16 cellular contexts compared by ENCODE assay signal in the genomic region with DNA sequence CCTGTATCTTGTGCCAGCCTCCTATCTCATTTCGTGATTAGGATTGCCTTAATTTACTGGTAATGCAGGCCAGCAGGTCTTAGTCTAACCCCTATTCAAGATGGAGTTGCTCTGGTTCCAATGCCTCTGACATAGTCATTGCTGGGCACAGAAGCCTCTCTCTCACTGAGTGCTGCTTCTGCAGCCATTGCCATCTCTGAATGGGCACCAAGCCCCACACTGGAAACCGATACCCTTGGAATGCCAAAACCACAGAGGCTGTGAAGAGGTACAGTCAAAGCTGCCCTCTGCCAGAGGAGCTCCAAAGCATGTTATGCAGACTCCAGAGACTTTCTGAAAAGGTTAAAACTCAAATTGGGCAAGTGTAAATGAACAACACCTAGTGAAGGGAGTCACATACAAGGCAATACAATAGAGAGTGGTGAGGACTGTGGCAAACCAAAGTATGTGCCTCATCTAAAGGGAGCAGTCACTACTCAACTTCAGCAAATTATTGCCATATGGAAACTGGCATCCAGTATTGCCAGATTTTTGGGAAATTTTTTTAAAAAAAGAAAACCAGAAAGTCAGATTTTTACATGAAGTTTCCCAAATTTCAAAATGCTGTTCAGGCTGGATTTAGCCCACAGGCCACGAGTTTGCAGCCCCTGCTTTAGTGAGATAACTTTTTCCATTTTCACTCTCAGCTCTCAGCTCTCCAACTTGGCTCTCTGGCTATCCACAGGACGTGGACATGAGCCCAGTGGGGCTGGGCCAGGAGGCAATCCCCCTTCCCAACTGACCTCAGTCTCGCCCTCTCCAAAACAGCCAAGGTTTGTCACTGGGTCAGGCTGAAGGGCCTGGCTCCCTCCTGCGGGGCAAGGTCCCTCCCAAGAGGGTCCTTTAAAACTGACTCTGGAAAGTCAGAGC. TPM values are rescaled to one million over a fixed set of nuclear protein-coding genes. Genes with fewer than 3 reads are reported as not detected.
DNase-seq lines count a peak whose midpoint lies in the region; ATAC-seq lines count a peak whose summit lies in the region.
"Had no signal": no experiment of that assay in that cellular context is flagged by ENCODE, and none has a peak within 500 bp of the region (broad histone marks: within the 10 kb centered on the region; RNA-seq: fewer than 3 reads in every experiment).

No MANE protein-coding gene starts in this region.

- WGBS in aorta, 2 donors = 21 to 24% methylated on average over 6 of the region's 6 CpGs

- H3K9ac ChIP-seq in rectal smooth muscle tissue (ENCODE audit: low read length) = no peak overlapping the region

- H3K27ac ChIP-seq in rectal smooth muscle tissue (ENCODE audit: low read depth, low read length) = peak overlapping the region; percentile 75
- H3K27ac ChIP-seq in aorta (ENCODE audit: low read depth in 1 of 2, low read length in 2 of 2) = peak overlapping the region in 1 of 2 donors; percentile 1

- H3K9me3 ChIP-seq in aorta (ENCODE audit: control insufficient read depth, low read length) = no peaks in the 10 kb centered on the region
- H3K9me3 ChIP-seq: A549 had no signal

- intact Hi-C loops in Right ventricle myocardium inferior (cut with DNase I) (no loop called here), cardiac septum (cut with DNase I) (no loop called here), left cardiac atrium (cut with DNase I) (no loop called here), aorta (cut with DNase I) (loop anchor here in 1 of 2 donors (10.0 kb wide), 1 partner anchor 718 kb away; a partner anchor contains a TSS)
- intact Hi-C loops in activated T-helper 2 cell treated with anti-CD3 and anti-CD28 coated beads, Interferon-gamma antibody, Interleukin-2, Interleukin-4, amounts not matched to agents 10 μg/mL and 5 μg/mL and 100 μg/mL, durations not matched to agents 14 hours and 24 hours and 36 hours (cut with micrococcal nuclease) = loop anchor here (10.0 kb wide), 1 partner anchor 718 kb away; a partner anchor contains a TSS

- peaks cover 9% of the 10 kb centered on the region for H3K4me1 Mint-ChIP-seq in activated T-helper 2 cell treated with anti-CD3 and anti-CD28 coated beads, Interferon-gamma antibody, Interleukin-2, Interleukin-4, amounts not matched to agents 10 μg/mL and 5 μg/mL and 100 μg/mL, durations not matched to agents 14 hours and 24 hours and 36 hours (ENCODE audit: low read depth)

- H3K27ac Mint-ChIP-seq in activated T-helper 2 cell treated with anti-CD3 and anti-CD28 coated beads, Interferon-gamma antibody, Interleukin-2, Interleukin-4, amounts not matched to agents 10 μg/mL and 5 μg/mL and 100 μg/mL, durations not matched to agents 14 hours and 24 hours and 36 hours = no peak overlapping the region

- H3K9me3 Mint-ChIP-seq in activated T-helper 2 cell treated with anti-CD3 and anti-CD28 coated beads, Interferon-gamma antibody, Interleukin-2, Interleukin-4, amounts not matched to agents 10 μg/mL and 5 μg/mL and 100 μg/mL, durations not matched to agents 14 hours and 24 hours and 36 hours = no peaks in the 10 kb centered on the region
- H3K9me3 Mint-ChIP-seq: central memory CD8-positive, alpha-beta T cell; stimulated activated naive CD8-positive, alpha-beta T cell treated with anti-CD3 and anti-CD28 coated beads, Interleukin-15, amount 100 ng/mL, for 72 hours had no signal

- no peaks in the 10 kb centered on the region for H3K36me3 ChIP-seq in rectal smooth muscle tissue (ENCODE audit: control insufficient read depth, insufficient read depth, low read length)
- H3K36me3 ChIP-seq in aorta (ENCODE audit: control insufficient read depth in 1 of 2, insufficient read depth in 2 of 2, low read length in 1 of 2) = no peaks in the 10 kb centered on the region

- H3K27me3 ChIP-seq in rectal smooth muscle tissue (ENCODE audit: control insufficient read depth, insufficient read depth, low read length) (peaks cover 3% of the 10 kb centered on the region), aorta (ENCODE audit: control insufficient read depth in 1 of 2, insufficient read depth in 2 of 2, low read length in 1 of 2) (no peaks in the 10 kb centered on the region)

- H3K27me3 Mint-ChIP-seq in activated T-helper 2 cell treated with anti-CD3 and anti-CD28 coated beads, Interferon-gamma antibody, Interleukin-2, Interleukin-4, amounts not matched to agents 10 μg/mL and 5 μg/mL and 100 μg/mL, durations not matched to agents 14 hours and 24 hours and 36 hours (ENCODE audit: low read depth) = peaks cover 37% of the 10 kb centered on the region

- no peak overlapping the region for H3K4me3 Mint-ChIP-seq in activated T-helper 2 cell treated with anti-CD3 and anti-CD28 coated beads, Interferon-gamma antibody, Interleukin-2, Interleukin-4, amounts not matched to agents 10 μg/mL and 5 μg/mL and 100 μg/mL, durations not matched to agents 14 hours and 24 hours and 36 hours (ENCODE audit: low read depth)
- H3K4me3 Mint-ChIP-seq: central memory CD8-positive, alpha-beta T cell; stimulated activated naive CD8-positive, alpha-beta T cell treated with anti-CD3 and anti-CD28 coated beads, Interleukin-15, amount 100 ng/mL, for 72 hours had no signal

- no peak overlapping the region for H3K4me3 ChIP-seq in rectal smooth muscle tissue (ENCODE audit: low read length)
- H3K4me3 ChIP-seq in aorta (ENCODE audit: low read length in 2 of 2) = no peak overlapping the region
- H3K4me3 ChIP-seq: A549 had no signal

- DNase-seq in Right ventricle myocardium inferior (ENCODE audit: missing footprints) = peak; percentile 74
- DNase-seq in cardiac septum (ENCODE audit: low spot score) = no peak
- peak; percentile 59 for DNase-seq in left cardiac atrium
- peak in 1 of 2 donors; percentile 77 for DNase-seq in aorta
- no peak for DNase-seq in NCI-H748 treated with DMSO at 0.1 percent for 48 hours (lab: John Stamatoyannopoulos, UW)
- no peak for DNase-seq in activated T-helper 2 cell treated with anti-CD3 and anti-CD28 coated beads, Interferon-gamma antibody, Interleukin-2, Interleukin-4, amounts not matched to agents 10 μg/mL and 5 μg/mL and 100 μg/mL, durations not matched to agents 14 hours and 24 hours and 36 hours (ENCODE audit: low spot score)
- DNase-seq in stimulated activated CD4-positive, alpha-beta T cell treated with anti-CD3 and anti-CD28 coated beads, Interleukin-2, amount 100 ng/mL, for 48 hours = no peak
- DNase-seq: activated naive CD4-positive, alpha-beta T cell treated with Interleukin-2 at 50 U/mL for 16 hours; NCI-H1417; NCI-H69; retina; stimulated activated naive CD8-positive, alpha-beta T cell treated with anti-CD3 and anti-CD28 coated beads, Interleukin-15, amount 100 ng/mL, for 72 hours had no signal

- ATAC-seq in Right ventricle myocardium inferior (peak; percentile 55), left cardiac atrium (peak; percentile 32), aorta (ENCODE audit: low FRiP score) (peak; percentile 67)
- ATAC-seq: A549; stimulated activated naive CD8-positive, alpha-beta T cell treated with anti-CD3 and anti-CD28 coated beads, Interleukin-15, amount 100 ng/mL, for 72 hours had no signal

- H3K4me1 ChIP-seq in rectal smooth muscle tissue (ENCODE audit: control insufficient read depth, insufficient read depth, low read length) (peaks cover 5% of the 10 kb centered on the region), aorta (ENCODE audit: control insufficient read depth in 1 of 2, insufficient read depth in 2 of 2, low read length in 2 of 2) (no peaks in the 10 kb centered on the region)

- H3K36me3 Mint-ChIP-seq in activated T-helper 2 cell treated with anti-CD3 and anti-CD28 coated beads, Interferon-gamma antibody, Interleukin-2, Interleukin-4, amounts not matched to agents 10 μg/mL and 5 μg/mL and 100 μg/mL, durations not matched to agents 14 hours and 24 hours and 36 hours (ENCODE audit: low read depth) = no peaks in the 10 kb centered on the region

RNA-seq across cellular contexts. Expression of a gene that starts 2.1 kb away (rescaled TPM):
- total RNA-seq in Right ventricle myocardium inferior (135 TPM), cardiac septum (83.8 TPM), left cardiac atrium (100 to 1,000 TPM; 153 to 204 TPM), aorta (100 to 1,000 TPM; 261 to 731 TPM)
- 100 to 1,000 TPM in 1 of 2 donors, 10 to 100 TPM in 1; 33.2 to 129 TPM for polyA plus RNA-seq in aorta
- total RNA-seq in activated T-helper 2 cell treated with anti-CD3 and anti-CD28 coated beads, Interferon-gamma antibody, Interleukin-2, Interleukin-4, amounts not matched to agents 10 μg/mL and 5 μg/mL and 100 μg/mL, durations not matched to agents 14 hours and 24 hours and 36 hours = 0.11 and 0.34 TPM in 2 replicates
- total RNA-seq: activated CD8-positive, alpha-beta memory T cell treated with anti-CD3 and anti-CD28 coated beads for 36 hours had no signal

RNA-seq across cellular contexts. Expression of a gene that starts 32.0 kb away (rescaled TPM):
- 8.6 TPM for total RNA-seq in Right ventricle myocardium inferior
- total RNA-seq in cardiac septum = 8.5 TPM
- total RNA-seq in left cardiac atrium = 10 to 100 TPM; 10.8 to 12.2 TPM
- 10 to 100 TPM; 17.6 to 36.6 TPM for total RNA-seq in aorta
- 10 to 100 TPM; 14.8 to 17.2 TPM for polyA plus RNA-seq in aorta
- total RNA-seq in activated T-helper 2 cell treated with anti-CD3 and anti-CD28 coated beads, Interferon-gamma antibody, Interleukin-2, Interleukin-4, amounts not matched to agents 10 μg/mL and 5 μg/mL and 100 μg/mL, durations not matched to agents 14 hours and 24 hours and 36 hours = 4.1 and 4.7 TPM in 2 replicates

Comparison
In these comparisons a context has a peak if more than half of its experiments do, and no peak if none do; other contexts are left out.
1. DNase-seq: peak in Right ventricle myocardium inferior (single experiment) and left cardiac atrium (single experiment); none in cardiac septum (single experiment), NCI-H748 treated with DMSO at 0.1 percent for 48 hours (single experiment), activated T-helper 2 cell treated with anti-CD3 and anti-CD28 coated beads, Interferon-gamma antibody, Interleukin-2, Interleukin-4, amounts not matched to agents 10 μg/mL and 5 μg/mL and 100 μg/mL, durations not matched to agents 14 hours and 24 hours and 36 hours (single experiment) and stimulated activated CD4-positive, alpha-beta T cell treated with anti-CD3 and anti-CD28 coated beads, Interleukin-2, amount 100 ng/mL, for 48 hours (0 of 2).
2. RNA of a gene that starts 2.1 kb away (total RNA-seq): 261 to 731 TPM in aorta, 153 to 204 TPM in left cardiac atrium, 135 TPM in Right ventricle myocardium inferior (single experiment) and 83.8 TPM in cardiac septum (single experiment); 0.11 to 0.34 TPM in activated T-helper 2 cell treated with anti-CD3 and anti-CD28 coated beads, Interferon-gamma antibody, Interleukin-2, Interleukin-4, amounts not matched to agents 10 μg/mL and 5 μg/mL and 100 μg/mL, durations not matched to agents 14 hours and 24 hours and 36 hours; every median in the first group is over 10 times any median in the second.
3. Peak in every context shown above with its lines, with median percentiles within 50 percentile points of each other: ATAC-seq.